1 cellular context compared by ENCODE assay signal in genomic region chr16:1775006-1775845, GRCh38.
TF ChIP-seq lines count a peak whose summit lies in the region.

No MANE protein-coding gene starts in this region.

TF ChIP-seq in IMR-90, 13 proteins besides CTCF, POLR2A, EP300 and RAD21:
- TF ChIP-seq RCOR1 (IDR thresholded peaks at IDR 0.05; ENCODE audit: insufficient replicate concordance, low read length), result no peak
- TF ChIP-seq RFX5 (IDR thresholded peaks at IDR 0.05; ENCODE audit: low read depth, low read length), result no peak
